8 cellular contexts compared by ENCODE assay signal in the genomic region with DNA sequence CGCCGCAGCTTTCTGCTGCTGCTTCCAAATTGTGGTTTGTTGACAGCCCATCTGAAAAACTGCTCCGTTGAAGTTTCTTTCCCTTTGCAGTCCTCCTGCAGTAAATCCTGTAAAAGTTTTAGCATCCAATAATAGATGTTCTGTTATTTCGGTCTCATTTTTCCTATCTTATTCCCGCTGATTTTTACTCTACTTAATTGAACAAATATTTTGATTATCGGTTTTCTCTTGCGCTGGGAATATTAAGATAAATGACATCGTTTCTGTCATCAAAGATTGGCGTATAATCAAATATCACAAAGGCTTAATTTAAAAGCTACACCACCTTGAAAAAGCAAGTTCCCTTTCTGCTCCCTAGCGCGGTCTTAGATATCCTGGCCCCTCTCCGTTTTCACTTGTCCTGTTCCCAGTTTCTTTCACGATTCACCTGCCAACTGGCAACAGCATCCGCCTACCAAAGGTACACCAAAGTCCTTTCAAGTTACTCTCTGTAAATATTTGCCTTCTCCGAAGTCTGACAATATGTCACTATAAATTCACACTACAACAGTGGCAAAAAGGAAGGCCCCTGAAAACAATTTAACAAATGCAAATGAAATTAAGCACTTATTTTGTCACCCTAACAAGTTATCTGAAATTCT. TPM values are rescaled to one million over a fixed set of nuclear protein-coding genes. Genes with fewer than 3 reads are reported as not detected.
DNase-seq lines count a peak whose midpoint lies in the region; ATAC-seq and TF ChIP-seq lines count a peak whose summit lies in the region.

No MANE protein-coding gene starts in this region.

- intact Hi-C loops in lower leg skin (cut with DNase I; ENCODE audit: low total_unique reads): no loop called here

- peak overlapping the region; percentile 96 to 99 (median 98) for H3K27ac Mint-ChIP-seq in CD4-positive, CD25-positive, alpha-beta regulatory T cell

- peak overlapping the region; percentile 90 to 99 (median 95) for H3K4me3 Mint-ChIP-seq in CD4-positive, CD25-positive, alpha-beta regulatory T cell

- TF ChIP-seq POLR2A in lower leg skin (IDR thresholded peaks at IDR 0.05) (no peak), tibial nerve (IDR thresholded peaks at IDR 0.05) (no peak)

- H3K9me3 ChIP-seq in CD4-positive, CD25-positive, alpha-beta regulatory T cell (ENCODE audit: control insufficient read depth in 2 of 2, low read length in 2 of 2): no peaks in the 10 kb centered on the region
- no peaks in the 10 kb centered on the region for H3K9me3 ChIP-seq in tibial nerve

- H3K36me3 ChIP-seq in CD4-positive, CD25-positive, alpha-beta regulatory T cell (ENCODE audit: control insufficient read depth, insufficient read depth, low read length): no peaks in the 10 kb centered on the region
- no peaks in the 10 kb centered on the region for H3K36me3 ChIP-seq in tibial nerve

- no peak for TF ChIP-seq EP300 in tibial nerve (IDR thresholded peaks at IDR 0.05)

- peaks cover 11% of the 10 kb centered on the region for H3K27me3 Mint-ChIP-seq in CD4-positive, CD25-positive, alpha-beta regulatory T cell

- TF ChIP-seq CTCF in astrocyte of the spinal cord (IDR thresholded peaks at IDR 0.05; ENCODE audit: low read depth, low read length) (no peak), lower leg skin (IDR thresholded peaks at IDR 0.05) (no peak), tibial nerve (IDR thresholded peaks at IDR 0.05) (no peak)

- H3K4me1 Mint-ChIP-seq in CD4-positive, CD25-positive, alpha-beta regulatory T cell: peaks cover 25 to 52% (median 34%) of the 10 kb centered on the region in 4 donors

- H3K27me3 ChIP-seq in CD4-positive, CD25-positive, alpha-beta regulatory T cell (ENCODE audit: control insufficient read depth, insufficient read depth, low read length): no peaks in the 10 kb centered on the region
- no peaks in the 10 kb centered on the region for H3K27me3 ChIP-seq in tibial nerve

- H3K36me3 Mint-ChIP-seq in CD4-positive, CD25-positive, alpha-beta regulatory T cell: peaks cover 12% of the 10 kb centered on the region

- in situ Hi-C loops in astrocyte of the spinal cord (cut with HindIII; ENCODE audit: low sequenced_read_pairs): no loop called here

- peaks cover 0 to 2% (median 0%) of the 10 kb centered on the region in 7 donors for H3K9me3 Mint-ChIP-seq in CD4-positive, CD25-positive, alpha-beta regulatory T cell

- ATAC-seq in CD4-positive, CD25-positive, alpha-beta regulatory T cell (ENCODE audit: low read depth in 2 of 2): no peak
- ATAC-seq in GM21367 (IDR thresholded peaks at IDR 0.05; ENCODE audit: unreplicated experiment): no peak
- ATAC-seq in GM21526 (IDR thresholded peaks at IDR 0.05; ENCODE audit: low FRiP score, unreplicated experiment): no peak

- peak in 2 of 3 donors; percentile 5 to 23 for DNase-seq in CD4-positive, CD25-positive, alpha-beta regulatory T cell
- DNase-seq in HuH-7.5 (ENCODE audit: low spot score) (peak; percentile 23), astrocyte of the spinal cord (ENCODE audit: low read depth, low spot score) (no peak), lower leg skin (ENCODE audit: low spot score in 2 of 2) (no peak), tibial nerve (ENCODE audit: low spot score in 2 of 2) (no peak), RPMI8226 (no peak)

- 20 to 24% methylated on average over 15 of the region's 15 CpGs for WGBS in lower leg skin, 2 donors
- 25 to 27% methylated on average over 15 of the region's 15 CpGs for WGBS in tibial nerve, 2 donors

- peak overlapping the region; percentile 77 for H3K4me3 ChIP-seq in CD4-positive, CD25-positive, alpha-beta regulatory T cell (ENCODE audit: low read depth, low read length)
- H3K4me3 ChIP-seq in astrocyte of the spinal cord (ENCODE audit: low read depth, low read length) (peak overlapping the region; percentile 83), lower leg skin (ENCODE audit: low read depth, poor library complexity, severe bottlenecking) (peak overlapping the region; percentile 55), tibial nerve (peak overlapping the region; percentile 58 to 98 (median 82))

- H3K4me1 ChIP-seq in CD4-positive, CD25-positive, alpha-beta regulatory T cell (ENCODE audit: control insufficient read depth, insufficient read depth, low read length, poor library complexity, severe bottlenecking): peaks cover 30% of the 10 kb centered on the region
- H3K4me1 ChIP-seq in tibial nerve: peaks cover 0 to 35% (median 4%) of the 10 kb centered on the region in 4 donors

- peak overlapping the region; percentile 94 for H3K27ac ChIP-seq in CD4-positive, CD25-positive, alpha-beta regulatory T cell (ENCODE audit: insufficient read depth, low read length, poor library complexity, severe bottlenecking)
- H3K27ac ChIP-seq in tibial nerve: peak overlapping the region; percentile 61 to 94 (median 85)

RNA-seq across cellular contexts. Expression of a gene that starts 1.0 kb away (rescaled TPM):
- total RNA-seq in CD4-positive, CD25-positive, alpha-beta regulatory T cell: 34.8 TPM
- 10 to 100 TPM; 12.3 to 16.4 (median 12.3) TPM for polyA plus RNA-seq in CD4-positive, CD25-positive, alpha-beta regulatory T cell
- 10 to 100 TPM; 34.4 to 41.9 (median 37.9) TPM for total RNA-seq in lower leg skin
- 10 to 100 TPM; 18.2 to 26.4 (median 21.5) TPM for total RNA-seq in tibial nerve

Comparison
In these comparisons a context has a peak if more than half of its experiments do, and no peak if none do; other contexts are left out.
1. DNase-seq: peak in CD4-positive, CD25-positive, alpha-beta regulatory T cell (2 of 3) and HuH-7.5 (single experiment); none in astrocyte of the spinal cord (single experiment), lower leg skin (0 of 2), tibial nerve (0 of 2) and RPMI8226 (single experiment).
2. Peak in every context shown above with its lines, with median percentiles within 50 percentile points of each other: H3K4me3 ChIP-seq.